In genomic region chr1:228830185-228830953, GRCh38 we compare ENCODE assay signal across 10 cellular contexts.
DNase-seq lines count a peak whose midpoint lies in the region; ATAC-seq and TF ChIP-seq lines count a peak whose summit lies in the region.
"Had no signal": no experiment of that assay in that cellular context is flagged by ENCODE, and none has a peak within 500 bp of the region (broad histone marks: within the 10 kb centered on the region; RNA-seq: fewer than 3 reads in every experiment).

No MANE protein-coding gene starts in this region.

- no peak overlapping the region for H3K4me2 ChIP-seq in SK-N-SH
- H3K4me2 ChIP-seq in PC-9: no peak overlapping the region

- no peaks in the 10 kb centered on the region for H3K9me3 ChIP-seq in SK-N-SH
- no peaks in the 10 kb centered on the region for H3K9me3 ChIP-seq in left lung
- H3K9me3 ChIP-seq in stomach: no peaks in the 10 kb centered on the region
- no peaks in the 10 kb centered on the region for H3K9me3 ChIP-seq in PC-9 (ENCODE audit: insufficient read depth, low read depth)

- no peaks in the 10 kb centered on the region for H4K20me1 ChIP-seq in SK-N-SH (ENCODE audit: insufficient read depth)
- H4K20me1 ChIP-seq in PC-9 (ENCODE audit: insufficient read depth): no peaks in the 10 kb centered on the region; the same call in 1 of the 2 replicates

- TF ChIP-seq CTCF in SK-N-SH (IDR thresholded peaks at IDR 0.05) (no peak), left lung (IDR thresholded peaks at IDR 0.05) (no peak), stomach (IDR thresholded peaks at IDR 0.05) (peak in 2 of 7 experiments; percentile 16 to 52), PC-9 (conservative IDR thresholded peaks at IDR 0.05) (no peak)

- no peak overlapping the region for H3K27ac ChIP-seq in SK-N-SH (ENCODE audit: low read depth in 2 of 2, low read length in 1 of 2)
- H3K27ac ChIP-seq in left lung: no peak overlapping the region
- peak overlapping the region; percentile 20 to 85 (median 66) for H3K27ac ChIP-seq in stomach
- H3K27ac ChIP-seq in PC-9: no peak overlapping the region

- H2AFZ ChIP-seq in SK-N-SH (ENCODE audit: low read depth) (no peak overlapping the region), PC-9 (no peak overlapping the region)

- no peak overlapping the region for H3K9ac ChIP-seq in SK-N-SH

- H3K79me2 ChIP-seq in SK-N-SH (ENCODE audit: insufficient read depth) (no peaks in the 10 kb centered on the region), PC-9 (ENCODE audit: low read depth) (no peaks in the 10 kb centered on the region)

- no peaks in the 10 kb centered on the region for H3F3A ChIP-seq in SK-N-SH (replicated peaks; ENCODE audit: insufficient read depth)
- H3F3A ChIP-seq in PC-9 (ENCODE audit: insufficient read depth, low read depth): no peaks in the 10 kb centered on the region

- POLR2A ChIA-PET in SK-N-SH (lab: Yijun Ruan, JAX): no interaction called here
- POLR2A ChIA-PET in PC-9 (lab: Charles Lee; ENCODE audit: unreplicated experiment): no interaction called here

- H3K9me2 ChIP-seq in SK-N-SH: no peaks in the 10 kb centered on the region
- H3K9me2 ChIP-seq in PC-9 (ENCODE audit: insufficient read depth): no peaks in the 10 kb centered on the region

- no peak for TF ChIP-seq EP300 in SK-N-SH (IDR thresholded peaks at IDR 0.05; ENCODE audit: borderline replicate concordance in 1 of 2, low read depth in 1 of 2, low read length in 1 of 2)
- no peak for TF ChIP-seq EP300 in stomach (IDR thresholded peaks at IDR 0.05)

- BruUV-seq in PC-9 (replicated peaks; lab: Mats Ljungman, UMichigan): no TSS peak

- WGBS in SK-N-SH (ENCODE audit: low lambda C conversion rate): 92% methylated on average over 12 of the region's 14 CpGs
- 40 to 61% (median 47%) methylated on average over 12 to 14 of the region's 14 CpGs for WGBS in stomach, 5 donors

- H3K4me1 ChIP-seq in SK-N-SH (ENCODE audit: control insufficient read depth in 1 of 2, insufficient read depth in 2 of 2, low read depth in 1 of 2, low read length in 1 of 2) (peaks cover 0 to 7% of the 10 kb centered on the region in 2 experiments; a peak in 1 of 4 replicates), left lung (peaks cover 4 to 14% of the 10 kb centered on the region in 2 donors), stomach (peaks cover 14 to 35% (median 32%) of the 10 kb centered on the region in 4 donors), PC-9 (replicated peaks; ENCODE audit: insufficient read depth) (no peaks in the 10 kb centered on the region)

- intact Hi-C loops in left lung (cut with DNase I) (no loop called here), stomach (cut with DNase I; ENCODE audit: low total_unique reads) (no loop called here), PC-9 (cut with micrococcal nuclease; ENCODE audit: unreplicated experiment) (loop anchor here (10.0 kb wide), 1 partner anchor 394 kb away; no protein-coding TSS in a partner anchor)

- DNase-seq in SK-N-SH (no peak), amygdala (lab: John Stamatoyannopoulos, UW) (peak in 35 of 56 donors; percentile 17 to 76 (median 42)), left lung (peak in 1 of 2 donors; percentile 72), stomach (peak; percentile 94), PC-9 (no peak)
- DNase-seq: activated effector memory CD4-positive, alpha-beta T cell treated with Interleukin-2 at 50 U/mL for 16 hours; SIG-M5 had no signal

- H3K36me3 ChIP-seq in SK-N-SH (replicated peaks in 1 of 2; ENCODE audit: control insufficient read depth in 1 of 2, insufficient read depth in 2 of 2, low read length in 1 of 2): no peaks in the 10 kb centered on the region
- no peaks in the 10 kb centered on the region for H3K36me3 ChIP-seq in left lung
- H3K36me3 ChIP-seq in stomach: no peaks in the 10 kb centered on the region
- no peaks in the 10 kb centered on the region for H3K36me3 ChIP-seq in PC-9 (ENCODE audit: low read depth)

- H3K27me3 ChIP-seq in SK-N-SH (ENCODE audit: insufficient read depth): no peaks in the 10 kb centered on the region; the same call in 1 of the 2 replicates
- no peaks in the 10 kb centered on the region for H3K27me3 ChIP-seq in left lung
- no peaks in the 10 kb centered on the region for H3K27me3 ChIP-seq in stomach
- H3K27me3 ChIP-seq in PC-9 (ENCODE audit: insufficient read depth, low read depth): peaks cover 57% of the 10 kb centered on the region

- CTCF ChIA-PET in SK-N-SH (lab: Yijun Ruan, JAX): no interaction called here
- CTCF ChIA-PET in PC-9 (lab: Charles Lee): no interaction called here

- H3K4me3 ChIP-seq in SK-N-SH (ENCODE audit: low read depth in 2 of 2, low read length in 1 of 2) (no peak overlapping the region), left lung (no peak overlapping the region), stomach (no peak overlapping the region), PC-9 (no peak overlapping the region)

- ATAC-seq in SK-N-SH treated with all-trans-retinoic acid at 6 μM for 48 hours (peak; percentile 27), left lung (peak; percentile 83), HG02970 (IDR thresholded peaks at IDR 0.05; ENCODE audit: low FRiP score, unreplicated experiment) (no peak), GM18868 (IDR thresholded peaks at IDR 0.05; ENCODE audit: unreplicated experiment) (no peak)

- TF ChIP-seq POLR2A in stomach (IDR thresholded peaks at IDR 0.05): no peak

- no peak for TF ChIP-seq RAD21 in SK-N-SH (IDR thresholded peaks at IDR 0.05; ENCODE audit: low read length)

TF ChIP-seq in SK-N-SH treated with all-trans-retinoic acid at 6 μM for 48 hours, 23 proteins besides CTCF, POLR2A, EP300 and RAD21 (continues in another document):
- TF ChIP-seq TCF4 (CRISPR knock-in tag; IDR thresholded peaks at IDR 0.05; ENCODE audit: borderline replicate concordance): no peak
- no peak for TF ChIP-seq ZNF8 (CRISPR knock-in tag; IDR thresholded peaks at IDR 0.05)
- no peak for TF ChIP-seq TSHZ2 (CRISPR knock-in tag; IDR thresholded peaks at IDR 0.05)
- no peak for TF ChIP-seq OSR1 (CRISPR knock-in tag; IDR thresholded peaks at IDR 0.05)
- TF ChIP-seq ESRRG (CRISPR knock-in tag; IDR thresholded peaks at IDR 0.05): no peak
- no peak for TF ChIP-seq GLIS3 (CRISPR knock-in tag; IDR thresholded peaks at IDR 0.05)
- no peak for TF ChIP-seq PPARA (CRISPR knock-in tag; IDR thresholded peaks at IDR 0.05; ENCODE audit: borderline replicate concordance)
- no peak for TF ChIP-seq RARB (CRISPR knock-in tag; IDR thresholded peaks at IDR 0.05)
- TF ChIP-seq ARNTL (CRISPR knock-in tag; IDR thresholded peaks at IDR 0.05; ENCODE audit: borderline replicate concordance, low read depth): no peak

TF ChIP-seq in SK-N-SH, 30 proteins besides CTCF, POLR2A, EP300 and RAD21 (continues in another document):
- TF ChIP-seq CHD2 (IDR thresholded peaks at IDR 0.05; ENCODE audit: low read length, partially characterized antibody) (no peak), ZBTB33 (IDR thresholded peaks at IDR 0.05; ENCODE audit: borderline replicate concordance, low read depth) (no peak), MEF2A (IDR thresholded peaks at IDR 0.05; ENCODE audit: borderline replicate concordance, low read depth) (no peak), JUND (IDR thresholded peaks at IDR 0.05) (no peak), FOSL2 (IDR thresholded peaks at IDR 0.05; ENCODE audit: borderline replicate concordance, low read depth) (no peak), RFX5 (IDR thresholded peaks at IDR 0.05; ENCODE audit: low read length) (no peak), MXI1 (IDR thresholded peaks at IDR 0.05; ENCODE audit: low read depth, low read length) (no peak), NRF1 (IDR thresholded peaks at IDR 0.05; ENCODE audit: low read depth, low read length) (no peak), RCOR1 (IDR thresholded peaks at IDR 0.05; ENCODE audit: low read length) (no peak), FOXM1 (IDR thresholded peaks at IDR 0.05; ENCODE audit: low read depth) (no peak), NFIC (IDR thresholded peaks at IDR 0.05; ENCODE audit: borderline replicate concordance) (no peak), MAX (IDR thresholded peaks at IDR 0.05; ENCODE audit: low read depth) (no peak), SMC3 (IDR thresholded peaks at IDR 0.05; ENCODE audit: low read depth, low read length) (no peak), TCF12 (IDR thresholded peaks at IDR 0.05) (no peak)

Comparison
In these comparisons a context has a peak if more than half of its experiments do, and no peak if none do; other contexts are left out.
1. ATAC-seq: peak in SK-N-SH treated with all-trans-retinoic acid at 6 μM for 48 hours (single experiment) and left lung (single experiment); none in HG02970 (single experiment) and GM18868 (single experiment).
2. DNase-seq: peak in amygdala (35 of 56) and stomach (single experiment); none in SK-N-SH (single experiment) and PC-9 (0 of 2).
3. H3K27ac ChIP-seq: peak in stomach (5 of 5); none in SK-N-SH (0 of 2), left lung (0 of 2) and PC-9 (single experiment).